8 cellular contexts compared by ENCODE assay signal in the genomic region with DNA sequence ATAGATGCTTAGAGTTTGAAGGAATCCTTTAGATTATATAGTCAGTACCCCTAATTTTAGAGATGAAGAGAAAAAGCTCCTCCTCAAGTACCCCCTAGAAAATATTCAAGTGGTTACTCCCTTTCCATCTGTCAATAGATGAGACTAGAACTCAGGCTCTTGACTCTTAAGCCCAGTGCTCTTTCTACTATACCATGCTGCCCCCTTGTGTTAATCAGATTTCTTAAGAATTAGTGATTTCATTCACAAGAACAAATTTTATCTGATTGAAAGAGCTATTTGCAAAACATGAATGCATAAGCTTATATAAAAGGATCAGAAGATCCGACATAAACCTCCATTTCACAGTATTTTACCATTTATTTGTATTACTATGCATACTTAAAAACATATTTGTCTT.
DNase-seq lines count a peak whose midpoint lies in the region; ATAC-seq and TF ChIP-seq lines count a peak whose summit lies in the region.

No MANE protein-coding gene starts in this region.

- no peak for TF ChIP-seq POLR2A in testis (IDR thresholded peaks at IDR 0.05)

- H2AK5ac ChIP-seq in H9 (ENCODE audit: insufficient read length, low read length): no peak overlapping the region

- no peaks in the 10 kb centered on the region; the same call in 1 of the 2 replicates for H3K27me3 Mint-ChIP-seq in H9 (ENCODE audit: low read depth)

- no peaks in the 10 kb centered on the region for H3K9me3 Mint-ChIP-seq in H9

- no peak overlapping the region for H3T11ph ChIP-seq in H9 (ENCODE audit: low read length)

- no peak overlapping the region for H4K5ac ChIP-seq in H9 (ENCODE audit: insufficient read length, low read depth, low read length)

- no peak overlapping the region for H3K14ac ChIP-seq in H9 (ENCODE audit: insufficient read depth, low read length)

- H3K79me1 ChIP-seq in H9 (ENCODE audit: insufficient read depth, low read depth, low read length, poor library complexity, severe bottlenecking): no peaks in the 10 kb centered on the region

- H2BK15ac ChIP-seq in H9 (ENCODE audit: low read depth, low read length): no peak overlapping the region

- no peaks in the 10 kb centered on the region for H3K36me3 Mint-ChIP-seq in H9 (ENCODE audit: insufficient read depth in 1 of 3, low read depth in 3 of 3)

- no peaks in the 10 kb centered on the region for H3K79me2 ChIP-seq in H9 (ENCODE audit: insufficient read depth, low read length)

- H3K18ac ChIP-seq in H9 (ENCODE audit: insufficient read length, low read depth, low read length): no peak overlapping the region

- H3K4me1 ChIP-seq in H9 (ENCODE audit: insufficient read depth, low read length): no peaks in the 10 kb centered on the region
- no peaks in the 10 kb centered on the region for H3K4me1 ChIP-seq in testis

- no peak overlapping the region for H3K4ac ChIP-seq in H9 (ENCODE audit: low read depth, low read length)

- no peaks in the 10 kb centered on the region for H3K23me2 ChIP-seq in H9 (ENCODE audit: insufficient read length, low read depth, low read length, poor library complexity, severe bottlenecking)

- H3K9me3 ChIP-seq in H9 (ENCODE audit: control insufficient read depth, low read depth, low read length) (no peaks in the 10 kb centered on the region), testis (no peaks in the 10 kb centered on the region)

- H3K27me3 ChIP-seq in H9 (ENCODE audit: insufficient read depth, low read length) (no peaks in the 10 kb centered on the region), testis (no peaks in the 10 kb centered on the region)

- DNase-seq in AG10803 (ENCODE audit: low read depth) (peak; percentile 62), H9 (no peak), NCI-H526 treated with DMSO at 0.1 percent for 48 hours (lab: John Stamatoyannopoulos, UW) (peak; percentile 60), dedifferentiated amniotic fluid mesenchymal stem cell (ENCODE audit: extremely low spot score) (peak; percentile 59), renal cortical epithelial cell (ENCODE audit: low read depth) (peak; percentile 64), testis (no peak)

- H3K4me3 Mint-ChIP-seq in H9: no peak overlapping the region

- no peaks in the 10 kb centered on the region for H4K20me1 ChIP-seq in H9 (ENCODE audit: control insufficient read depth, insufficient read depth, insufficient read length)

- H3K36me3 ChIP-seq in testis (ENCODE audit: low read depth, missing control alignments): no peaks in the 10 kb centered on the region

- H2BK20ac ChIP-seq in H9 (ENCODE audit: low read depth, low read length, poor library complexity, severe bottlenecking): no peak overlapping the region

- ATAC-seq in HG03045 (IDR thresholded peaks at IDR 0.05; ENCODE audit: unreplicated experiment): no peak
- no peak for ATAC-seq in GM19324 (IDR thresholded peaks at IDR 0.05; ENCODE audit: low FRiP score, unreplicated experiment)

- H3K23ac ChIP-seq in H9 (ENCODE audit: insufficient read length, low read depth, low read length): no peak overlapping the region

- TF ChIP-seq CTCF in AG10803 (conservative IDR thresholded peaks at IDR 0.05; ENCODE audit: low read length) (peak; percentile 64), H9 (conservative IDR thresholded peaks at IDR 0.05) (peak; percentile 69), testis (IDR thresholded peaks at IDR 0.05) (no peak)

- H3K56ac ChIP-seq in H9 (ENCODE audit: insufficient read length, low read depth, low read length): no peak overlapping the region

- intact Hi-C loops in testis (cut with DNase I; ENCODE audit: low total_unique reads): no loop called here

- no peak overlapping the region for H3K4me2 ChIP-seq in H9 (ENCODE audit: insufficient read depth, insufficient read length, low read length)

- no peak overlapping the region for H4K8ac ChIP-seq in H9 (replicated peaks; ENCODE audit: insufficient read length, low read depth, low read length)

- no peak overlapping the region for H2AFZ ChIP-seq in H9 (ENCODE audit: low read length)

- no peak overlapping the region for H2BK12ac ChIP-seq in H9 (ENCODE audit: insufficient read length, low read depth, low read length)

- H4K91ac ChIP-seq in H9 (ENCODE audit: insufficient read length, low read depth, low read length): no peak overlapping the region

- H2BK120ac ChIP-seq in H9 (ENCODE audit: low read depth, low read length, poor library complexity, severe bottlenecking): no peak overlapping the region

- H3K27ac Mint-ChIP-seq in H9: no peak overlapping the region

- H3K9ac ChIP-seq in H9 (ENCODE audit: extremely low read depth, insufficient read length, low read length): no peak overlapping the region

- no peak overlapping the region for H3K27ac ChIP-seq in H9 (ENCODE audit: insufficient read length, low read depth, low read length)
- no peak overlapping the region for H3K27ac ChIP-seq in testis

- H3K4me1 Mint-ChIP-seq in H9: no peaks in the 10 kb centered on the region

- WGBS in H9 (ENCODE audit: extremely low coverage, insufficient read length, low lambda C conversion rate): no CpG with 5 or more reads among the region's 1 CpG
- WGBS in testis, 2 donors: 79 to 96% methylated on average over 1 of the region's 1 CpG

- no peak overlapping the region for H2BK5ac ChIP-seq in H9 (ENCODE audit: insufficient read length, low read length)

- H3K4me3 ChIP-seq in AG10803 (ENCODE audit: low read length) (no peak overlapping the region), testis (no peak overlapping the region)

Comparison
In these comparisons a context has a peak if more than half of its experiments do, and no peak if none do; other contexts are left out.
1. DNase-seq: peak in AG10803 (single experiment), NCI-H526 treated with DMSO at 0.1 percent for 48 hours (single experiment), dedifferentiated amniotic fluid mesenchymal stem cell (single experiment) and renal cortical epithelial cell (single experiment); none in H9 (single experiment) and testis (single experiment).
2. CTCF ChIP-seq: peak in AG10803 (single experiment) and H9 (single experiment); none in testis (0 of 3).